ENCODE assay signal across 16 cellular contexts in genomic region chr22:29029202-29030000, GRCh38. TPM values are rescaled to one million over a fixed set of nuclear protein-coding genes. Genes with fewer than 3 reads are reported as not detected.
DNase-seq lines count a peak whose midpoint lies in the region; ATAC-seq, FAIRE-seq and TF ChIP-seq lines count a peak whose summit lies in the region.
"Had no signal": no experiment of that assay in that cellular context is flagged by ENCODE, and none has a peak within 500 bp of the region (broad histone marks: within the 10 kb centered on the region; RNA-seq: fewer than 3 reads in every experiment).

No MANE protein-coding gene starts in this region.

- 78% methylated on average over 9 of the region's 9 CpGs for WGBS in prostate gland

- H2AFZ ChIP-seq in HCT116 (ENCODE audit: low read depth, low read length, poor library complexity, severe bottlenecking) = no peak overlapping the region
- H2AFZ ChIP-seq in astrocyte (ENCODE audit: low read depth, low read length) = no peak overlapping the region

- H3K4me3 ChIP-seq in HCT116 (replicated peaks in 1 of 2; ENCODE audit: low read depth in 1 of 2, low read length in 2 of 2) (peak overlapping the region; percentile 45 to 57), astrocyte (ENCODE audit: insufficient read depth, low read depth, low read length) (peak overlapping the region; percentile 42), kidney (ENCODE audit: low read length in 2 of 2) (no peak overlapping the region), prostate gland (no peak overlapping the region)

- FAIRE-seq in astrocyte (lab: Jason Lieb, UNC) (no peak), kidney (lab: Jason Lieb, UNC) (no peak)

- H3K4me2 ChIP-seq in HCT116 (ENCODE audit: low read length) = peak overlapping the region; percentile 80
- H3K4me2 ChIP-seq in astrocyte (ENCODE audit: low read length) = peak overlapping the region; percentile 82

- H3K36me3 Mint-ChIP-seq in astrocyte (ENCODE audit: low read depth, unreplicated experiment) = no peaks in the 10 kb centered on the region

- no peaks in the 10 kb centered on the region for H3K36me3 ChIP-seq in HCT116 (ENCODE audit: control insufficient read depth in 1 of 2, insufficient read depth in 2 of 2, low read length in 2 of 2)
- no peaks in the 10 kb centered on the region for H3K36me3 ChIP-seq in astrocyte (ENCODE audit: insufficient read depth, low read length)
- H3K36me3 ChIP-seq in kidney (ENCODE audit: control insufficient read depth in 1 of 2, insufficient read depth in 2 of 2, low read length in 2 of 2) = peaks cover 0 to 3% of the 10 kb centered on the region in 2 donors
- H3K36me3 ChIP-seq in prostate gland = no peaks in the 10 kb centered on the region
- H3K36me3 ChIP-seq: neutrophil had no signal

- H3K4me3 Mint-ChIP-seq in astrocyte (ENCODE audit: unreplicated experiment) = no peak overlapping the region

- H3K79me2 ChIP-seq in HCT116 (ENCODE audit: insufficient read depth, low read length) (peaks cover 7% of the 10 kb centered on the region; the same call in 1 of the 2 replicates), astrocyte (ENCODE audit: insufficient read depth, low read length) (no peaks in the 10 kb centered on the region)

- H4K20me1 ChIP-seq in HCT116 (ENCODE audit: insufficient read depth) (no peaks in the 10 kb centered on the region), astrocyte (ENCODE audit: insufficient read depth, low read length) (no peaks in the 10 kb centered on the region)

- H3K27me3 Mint-ChIP-seq in astrocyte (ENCODE audit: low read depth, unreplicated experiment) = no peaks in the 10 kb centered on the region

- H3K9me3 ChIP-seq in HCT116 (ENCODE audit: control insufficient read depth in 1 of 2, insufficient read depth in 1 of 2, low read depth in 1 of 2, low read length in 2 of 2) (no peaks in the 10 kb centered on the region), astrocyte (ENCODE audit: insufficient read depth, low read depth, low read length) (no peaks in the 10 kb centered on the region), kidney (ENCODE audit: control insufficient read depth in 1 of 2, low read length in 2 of 2) (no peaks in the 10 kb centered on the region), prostate gland (no peaks in the 10 kb centered on the region)
- H3K9me3 ChIP-seq: neutrophil had no signal

- DNase-seq in HCT116 (ENCODE audit: low read depth, low spot score) (no peak), astrocyte (ENCODE audit: low read depth) (no peak), kidney (no peak), prostate gland (ENCODE audit: low spot score) (no peak)
- no peak for DNase-seq in effector CD4-positive, alpha-beta T cell
- DNase-seq: activated naive CD4-positive, alpha-beta T cell treated with Interleukin-2 at 50 U/mL for 16 hours; NCI-H2171; stimulated activated CD4-positive, alpha-beta T cell treated with anti-CD3 and anti-CD28 coated beads, Interleukin-12 subunit alpha, Interleukin-12 subunit beta, amount 100 ng/mL, for 4 hours; substantia nigra had no signal

- TF ChIP-seq RAD21 in HCT116 (IDR thresholded peaks at IDR 0.05; ENCODE audit: low read depth) = no peak

- TF ChIP-seq POLR2A in HCT116 (IDR thresholded peaks at IDR 0.05; ENCODE audit: borderline replicate concordance, extremely low read depth, insufficient read depth, insufficient read length) = no peak
- TF ChIP-seq POLR2A in prostate gland (IDR thresholded peaks at IDR 0.05) = no peak

- POLR2A ChIA-PET in HCT116 (lab: Charles Lee) = interaction anchor here (2.5 kb wide), 1 partner anchor 111 kb away, joined by 16 read pairs; no protein-coding TSS in a partner anchor

- peaks cover 21% of the 10 kb centered on the region for H3K4me1 Mint-ChIP-seq in astrocyte (ENCODE audit: low read depth, unreplicated experiment)
- H3K4me1 Mint-ChIP-seq: central memory CD8-positive, alpha-beta T cell had no signal

- H3K9ac ChIP-seq in HCT116 (ENCODE audit: low read length) (peak overlapping the region; percentile 68), astrocyte (ENCODE audit: low read length) (peak overlapping the region; percentile 82), kidney (ENCODE audit: low read length in 2 of 2) (no peak overlapping the region)

- H3K27ac ChIP-seq in HCT116 (ENCODE audit: low read depth, low read length) (peak overlapping the region; percentile 97), astrocyte (ENCODE audit: low read depth, low read length) (peak overlapping the region; percentile 97), kidney (ENCODE audit: low read depth in 2 of 2, low read length in 2 of 2) (peak overlapping the region; percentile 81 to 97), prostate gland (peak overlapping the region; percentile 74 to 83)
- H3K27ac ChIP-seq: neutrophil had no signal

- H3K27ac Mint-ChIP-seq in astrocyte (ENCODE audit: unreplicated experiment) = peak overlapping the region; percentile 35

- CTCF ChIA-PET in HCT116 (lab: Charles Lee) = interaction anchor here (0.5 kb wide), 1 partner anchor 167 kb away, joined by 3 read pairs; no protein-coding TSS in a partner anchor

- no TSS peak for BruUV-seq in HCT116 (replicated peaks; lab: Mats Ljungman, UMichigan)

- H3K9me2 ChIP-seq in HCT116 (ENCODE audit: insufficient read depth) = no peaks in the 10 kb centered on the region

- intact Hi-C loops in HCT116 (cut with micrococcal nuclease) = no loop called here
- intact Hi-C loops in kidney (cut with DNase I) = no loop called here
- intact Hi-C loops in prostate gland (cut with DNase I) = no loop called here

- ATAC-seq in HCT116 (no peak), GM21360 (IDR thresholded peaks at IDR 0.05; ENCODE audit: unreplicated experiment) (no peak), HG03571 (IDR thresholded peaks at IDR 0.05; ENCODE audit: unreplicated experiment) (no peak), HG03354 (IDR thresholded peaks at IDR 0.05; ENCODE audit: poor library complexity, severe bottlenecking, unreplicated experiment) (no peak)

- H3K27me3 ChIP-seq in HCT116 (ENCODE audit: insufficient read depth, low read length) (no peaks in the 10 kb centered on the region), astrocyte (ENCODE audit: insufficient read depth, low read length) (no peaks in the 10 kb centered on the region), prostate gland (replicated peaks; ENCODE audit: insufficient read depth) (no peaks in the 10 kb centered on the region)

- H3K9me3 Mint-ChIP-seq in astrocyte (ENCODE audit: unreplicated experiment) = no peaks in the 10 kb centered on the region
- H3K9me3 Mint-ChIP-seq: central memory CD8-positive, alpha-beta T cell had no signal

- peaks cover 52 to 64% of the 10 kb centered on the region in 2 experiments for H3K4me1 ChIP-seq in HCT116 (ENCODE audit: control insufficient read depth in 1 of 2, insufficient read depth in 2 of 2, low read length in 2 of 2)
- peaks cover 24% of the 10 kb centered on the region for H3K4me1 ChIP-seq in astrocyte (ENCODE audit: insufficient read depth, low read length)
- peaks cover 35 to 61% of the 10 kb centered on the region in 2 donors for H3K4me1 ChIP-seq in kidney (ENCODE audit: control insufficient read depth in 1 of 2, insufficient read depth in 1 of 2, low read depth in 1 of 2, low read length in 2 of 2)
- H3K4me1 ChIP-seq in prostate gland (replicated peaks) = peaks cover 5% of the 10 kb centered on the region

- RAD21 ChIA-PET in HCT116 (lab: Charles Lee; ENCODE audit: low non-redundant PET in 1 of 2, low total read pairs in 2 of 2, uncharacterized antibody in 2 of 2, unreplicated experiment in 2 of 2) = interaction anchor here in 1 of 2 experiments (0.6 kb wide), 1 partner anchor 25 kb away, joined by 5 read pairs; no protein-coding TSS in a partner anchor

- TF ChIP-seq CTCF in HCT116 (IDR thresholded peaks at IDR 0.05 in 2 of 3, conservative IDR thresholded peaks at IDR 0.05 in 1 of 3; ENCODE audit: borderline replicate concordance in 1 of 3, insufficient read depth in 1 of 3, low read depth in 2 of 3, low read length in 2 of 3) (no peak), astrocyte (IDR thresholded peaks at IDR 0.05; ENCODE audit: insufficient read depth, low read depth, low read length) (no peak), kidney (IDR thresholded peaks at IDR 0.05; ENCODE audit: borderline replicate concordance, extremely low read depth, insufficient read depth) (no peak), prostate gland (IDR thresholded peaks at IDR 0.05) (no peak)

TF ChIP-seq in HCT116, 20 proteins besides CTCF, POLR2A, EP300 and RAD21 (continues in another document):
- TF ChIP-seq REST (IDR thresholded peaks at IDR 0.05; ENCODE audit: low read depth) (no peak), ZNF274 (IDR thresholded peaks at IDR 0.05; ENCODE audit: low read depth, low read length) (no peak), TCF7L2 (IDR thresholded peaks at IDR 0.05; ENCODE audit: borderline replicate concordance, extremely low read depth, insufficient read depth, insufficient read length) (no peak)

RNA-seq across cellular contexts. Expression of gene C22orf31, which starts 32.2 kb away (rescaled TPM):
- total RNA-seq in HCT116 (2021; ENCODE audit: unreplicated experiment) (not detected), astrocyte (not detected in 2 replicates), kidney (not detected), prostate gland (1 to 10 TPM in 1 of 2 donors, under 1 TPM in 1; 0.36 to 1.4 TPM)
- polyA plus RNA-seq in HCT116 (2012) = not detected in 2 replicates
- polyA plus RNA-seq in kidney (ENCODE audit: insufficient read depth, low read depth, low replicate concordance) = not detected
- total RNA-seq: activated CD8-positive, alpha-beta memory T cell treated with anti-CD3 and anti-CD28 coated beads for 36 hours; left lobe of liver had no signal

RNA-seq across cellular contexts. Expression of gene KREMEN1, which starts 43.4 kb away (rescaled TPM):
- total RNA-seq in HCT116 (2021; ENCODE audit: unreplicated experiment) = 31.9 TPM
- 15.5 and 17.5 TPM in 2 replicates for polyA plus RNA-seq in HCT116 (2012)
- total RNA-seq in astrocyte = 3.3 and 5.9 TPM in 2 replicates
- total RNA-seq in kidney = 16.2 TPM
- polyA plus RNA-seq in kidney (ENCODE audit: insufficient read depth, low read depth, low replicate concordance) = 9.3 TPM
- total RNA-seq in prostate gland = 10 to 100 TPM; 19.3 to 49.0 TPM

Comparison
In these comparisons a context has a peak if more than half of its experiments do, and no peak if none do; other contexts are left out.
1. H3K4me3 ChIP-seq: peak in HCT116 (2 of 2) and astrocyte (single experiment); none in kidney (0 of 2) and prostate gland (0 of 2).
2. H3K9ac ChIP-seq: peak in HCT116 (single experiment) and astrocyte (single experiment); none in kidney (0 of 2).
3. Peak in every context shown above with its lines, with median percentiles within 50 percentile points of each other: H3K27ac ChIP-seq.